2 cellular contexts compared by ENCODE assay signal in genomic region chr7:65001291-65001814, GRCh38.
TF ChIP-seq lines count a peak whose summit lies in the region.

No MANE protein-coding gene starts in this region.

TF ChIP-seq in HepG2, 621 proteins besides CTCF, POLR2A, EP300 and RAD21 (continued from another document):
- no peak for TF ChIP-seq KLF9 (CRISPR knock-in tag; IDR thresholded peaks at IDR 0.05; ENCODE audit: low read depth)
- TF ChIP-seq SOX5 (CRISPR knock-in tag; IDR thresholded peaks at IDR 0.05; ENCODE audit: borderline replicate concordance) = no peak
- TF ChIP-seq ZNF276 (CRISPR knock-in tag; IDR thresholded peaks at IDR 0.05; ENCODE audit: low read depth) = no peak

TF ChIP-seq in K562, 482 proteins besides CTCF, POLR2A, EP300 and RAD21 (continued from another document):
- TF ChIP-seq ZBTB34 (CRISPR knock-in tag; IDR thresholded peaks at IDR 0.05) (no peak), ZNF175 (CRISPR knock-in tag; IDR thresholded peaks at IDR 0.05; ENCODE audit: low read depth) (no peak), ZNF589 (CRISPR knock-in tag; IDR thresholded peaks at IDR 0.05; ENCODE audit: low read depth) (no peak), DMBX1 (CRISPR knock-in tag; IDR thresholded peaks at IDR 0.05; ENCODE audit: borderline replicate concordance) (no peak; the same call in 1 of the 2 replicates), ZNF277 (CRISPR knock-in tag; IDR thresholded peaks at IDR 0.05; ENCODE audit: borderline replicate concordance) (no peak), MYBL2 (IDR thresholded peaks at IDR 0.05; ENCODE audit: low read depth) (no peak), MYBL2 (CRISPR knock-in tag; IDR thresholded peaks at IDR 0.05; ENCODE audit: borderline replicate concordance) (no peak), MXD1 (CRISPR knock-in tag; IDR thresholded peaks at IDR 0.05; ENCODE audit: borderline replicate concordance, poor library complexity, severe bottlenecking) (no peak), ESRRB (CRISPR knock-in tag; IDR thresholded peaks at IDR 0.05; ENCODE audit: borderline replicate concordance) (no peak), U2AF1 (optimal IDR thresholded peaks at IDR 0.05; ENCODE audit: low read depth, low read length) (no peak), MYC (IDR thresholded peaks at IDR 0.05; ENCODE audit: low read depth, low read length) (no peak), MYC (CRISPR knock-in tag; IDR thresholded peaks at IDR 0.05; ENCODE audit: borderline replicate concordance, low read depth) (peak; percentile 22; the same call in 1 of the 2 replicates), ILK (tag; IDR thresholded peaks at IDR 0.05; ENCODE audit: borderline replicate concordance, low read depth) (no peak)
TF ChIP-seq in K562: peak in this region for 6.
